ENCODE assay signal across 1 cellular context in the genomic region with DNA sequence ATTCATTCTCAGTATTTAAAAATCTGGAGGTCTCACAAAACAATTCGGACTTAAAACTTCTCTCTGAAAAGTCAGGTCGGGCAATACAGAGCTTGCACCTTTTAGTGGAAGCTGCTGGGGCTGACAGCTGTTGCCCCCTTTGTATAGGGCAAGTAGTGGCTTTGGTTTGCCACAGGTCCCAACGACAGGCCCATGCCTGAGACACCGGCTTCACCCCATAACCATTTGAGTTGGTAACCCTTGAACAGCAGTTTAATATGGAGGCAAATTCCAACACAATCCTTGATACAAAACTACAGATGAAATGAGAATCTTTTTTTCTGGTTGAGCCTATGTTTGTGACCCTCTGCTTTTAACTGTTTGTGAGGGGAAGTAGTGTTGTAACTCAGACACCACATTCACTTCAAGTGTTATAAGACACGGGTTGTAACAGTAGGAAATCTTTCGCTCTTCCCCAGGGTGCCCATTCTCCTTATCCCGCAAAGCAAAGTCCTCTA.
TF ChIP-seq lines count a peak whose summit lies in the region.

No MANE protein-coding gene starts in this region.

TF ChIP-seq in HepG2, 621 proteins besides CTCF, POLR2A, EP300 and RAD21 (continued from another document):
- TF ChIP-seq, protein P1, sequence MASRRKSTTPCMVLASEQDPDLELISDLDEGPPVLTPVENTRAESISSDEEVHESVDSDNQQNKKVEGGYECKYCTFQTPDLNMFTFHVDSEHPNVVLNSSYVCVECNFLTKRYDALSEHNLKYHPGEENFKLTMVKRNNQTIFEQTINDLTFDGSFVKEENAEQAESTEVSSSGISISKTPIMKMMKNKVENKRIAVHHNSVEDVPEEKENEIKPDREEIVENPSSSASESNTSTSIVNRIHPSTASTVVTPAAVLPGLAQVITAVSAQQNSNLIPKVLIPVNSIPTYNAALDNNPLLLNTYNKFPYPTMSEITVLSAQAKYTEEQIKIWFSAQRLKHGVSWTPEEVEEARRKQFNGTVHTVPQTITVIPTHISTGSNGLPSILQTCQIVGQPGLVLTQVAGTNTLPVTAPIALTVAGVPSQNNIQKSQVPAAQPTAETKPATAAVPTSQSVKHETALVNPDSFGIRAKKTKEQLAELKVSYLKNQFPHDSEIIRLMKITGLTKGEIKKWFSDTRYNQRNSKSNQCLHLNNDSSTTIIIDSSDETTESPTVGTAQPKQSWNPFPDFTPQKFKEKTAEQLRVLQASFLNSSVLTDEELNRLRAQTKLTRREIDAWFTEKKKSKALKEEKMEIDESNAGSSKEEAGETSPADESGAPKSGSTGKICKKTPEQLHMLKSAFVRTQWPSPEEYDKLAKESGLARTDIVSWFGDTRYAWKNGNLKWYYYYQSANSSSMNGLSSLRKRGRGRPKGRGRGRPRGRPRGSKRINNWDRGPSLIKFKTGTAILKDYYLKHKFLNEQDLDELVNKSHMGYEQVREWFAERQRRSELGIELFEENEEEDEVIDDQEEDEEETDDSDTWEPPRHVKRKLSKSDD (CRISPR knock-in tag; IDR thresholded peaks at IDR 0.05; ENCODE audit: low read depth), result 0 out of 2 replicates have a peak, but pooled peaks have one; percentile 34
- TF ChIP-seq ZNF775 (CRISPR knock-in tag; IDR thresholded peaks at IDR 0.05; ENCODE audit: borderline replicate concordance) (0 out of 2 replicates have a peak, but pooled peaks have one; percentile 15), ZNF329 (CRISPR knock-in tag; IDR thresholded peaks at IDR 0.05; ENCODE audit: low read depth) (no peak), ZKSCAN8 (CRISPR knock-in tag; IDR thresholded peaks at IDR 0.05; ENCODE audit: borderline replicate concordance) (peak; percentile 57; the same call in 1 of the 2 replicates), THAP11 (CRISPR knock-in tag; IDR thresholded peaks at IDR 0.05) (0 out of 2 replicates have a peak, but pooled peaks have one; percentile 16), ZKSCAN5 (CRISPR knock-in tag; IDR thresholded peaks at IDR 0.05) (no peak)
